ENCODE assay signal across 1 cellular context in genomic region chr1:82646336-82646735, GRCh38.
TF ChIP-seq lines count a peak whose summit lies in the region.

No MANE protein-coding gene starts in this region.

TF ChIP-seq in WTC11, 78 proteins besides CTCF, POLR2A, EP300 and RAD21 (continued from another document):
- TF ChIP-seq PRDM15 (CRISPR knock-in tag; IDR thresholded peaks at IDR 0.05) = no peak
- TF ChIP-seq JAZF1 (CRISPR knock-in tag; IDR thresholded peaks at IDR 0.05) = no peak
- no peak for TF ChIP-seq FOXK1 (CRISPR knock-in tag; IDR thresholded peaks at IDR 0.05)
- TF ChIP-seq ZNF138 (CRISPR knock-in tag; conservative IDR thresholded peaks at IDR 0.05) = no peak
- no peak for TF ChIP-seq NFATC4 (CRISPR knock-in tag; IDR thresholded peaks at IDR 0.05)
- no peak for TF ChIP-seq SMAD4 (CRISPR knock-in tag; IDR thresholded peaks at IDR 0.05)
- no peak for TF ChIP-seq ZNF532 (CRISPR knock-in tag; IDR thresholded peaks at IDR 0.05; ENCODE audit: borderline replicate concordance)
- TF ChIP-seq RELA (CRISPR knock-in tag; IDR thresholded peaks at IDR 0.05; ENCODE audit: borderline replicate concordance) = no peak
TF ChIP-seq in WTC11: peak in this region for 0.
